ENCODE assay signal across 20 cellular contexts in genomic region chr2:86066915-86067314, GRCh38.
"Had no signal": no experiment of that assay in that cellular context is flagged by ENCODE, and none has a peak within 500 bp of the region (broad histone marks: within the 10 kb centered on the region; RNA-seq: fewer than 3 reads in every experiment).

No MANE protein-coding gene starts in this region.

- H3K27ac ChIP-seq: brain microvascular endothelial cell, colonic mucosa, foreskin keratinocyte, left lung, neural progenitor cell, right atrium auricular region had no signal

- H3K27me3 Mint-ChIP-seq: activated CD4-positive, alpha-beta T cell treated with anti-CD3 and anti-CD28 coated beads, Interleukin-2, amount 10 ng/mL, durations not matched to agents 7 days and 5 days; activated naive CD8-positive, alpha-beta T cell treated with anti-CD3 and anti-CD28 coated beads, Interleukin-2, amount 50 U/mL, for 24 hours; central memory CD8-positive, alpha-beta T cell; progenitor cell of endocrine pancreas had no signal

- H3K27ac Mint-ChIP-seq: activated naive CD8-positive, alpha-beta T cell treated with anti-CD3 and anti-CD28 coated beads, Interleukin-2, amount 50 U/mL, for 24 hours; activated T-helper 2 cell treated with anti-CD3 and anti-CD28 coated beads, Interferon-gamma antibody, Interleukin-2, Interleukin-4, amounts not matched to agents 10 μg/mL and 5 μg/mL and 100 μg/mL, durations not matched to agents 14 hours and 24 hours and 36 hours; neural progenitor cell; progenitor cell of endocrine pancreas; T-helper 1 cell treated with Interleukin-12 subunit alpha and Interleukin-12 subunit beta and Interleukin-4 antibody, amounts not matched to agents 30 μg/mL and 1 μg/mL, for 36 hours had no signal

- DNase-seq: activated CD4-positive, alpha-beta T cell treated with anti-CD3 and anti-CD28 coated beads, Interleukin-2, amount 10 ng/mL, durations not matched to agents 7 days and 5 days; activated naive CD4-positive, alpha-beta T cell treated with Interleukin-2 at 50 U/mL for 16 hours; activated naive CD8-positive, alpha-beta T cell treated with anti-CD3 and anti-CD28 coated beads, Interleukin-2, amount 50 U/mL, for 24 hours; anterior cingulate cortex; brain microvascular endothelial cell; colonic mucosa; foreskin keratinocyte; head of caudate nucleus; left lung; stimulated activated naive CD8-positive, alpha-beta T cell treated with anti-CD3 and anti-CD28 coated beads, Interleukin-15, Interleukin-2, amounts not matched to agents 100 U/mL and 50 U/mL, for 24 hours; substantia nigra; trophoblast cell had no signal

- H3K9ac ChIP-seq: neural progenitor cell had no signal

- H3K4me2 ChIP-seq: neural progenitor cell had no signal

- H3K4me1 Mint-ChIP-seq: neural progenitor cell had no signal

- ATAC-seq: activated CD4-positive, CD25-positive, alpha-beta regulatory T cell treated with anti-CD3 and anti-CD28 coated beads, Interleukin-2, amount 50 U/mL, for 24 hours; activated naive CD8-positive, alpha-beta T cell treated with anti-CD3 and anti-CD28 coated beads, Interleukin-2, amount 50 U/mL, for 24 hours; foreskin keratinocyte; left lung; stimulated activated naive CD8-positive, alpha-beta T cell treated with anti-CD3 and anti-CD28 coated beads, Interleukin-15, Interleukin-2, amounts not matched to agents 100 U/mL and 50 U/mL, for 24 hours had no signal

- H3K9me3 Mint-ChIP-seq: activated naive CD8-positive, alpha-beta T cell treated with anti-CD3 and anti-CD28 coated beads, Interleukin-2, amount 50 U/mL, for 24 hours; activated T-helper 2 cell treated with anti-CD3 and anti-CD28 coated beads, Interferon-gamma antibody, Interleukin-2, Interleukin-4, amounts not matched to agents 10 μg/mL and 5 μg/mL and 100 μg/mL, durations not matched to agents 14 hours and 24 hours and 36 hours; central memory CD8-positive, alpha-beta T cell had no signal

- H3K9me3 ChIP-seq: colonic mucosa had no signal

- H3K4me3 Mint-ChIP-seq: activated CD4-positive, alpha-beta T cell treated with anti-CD3 and anti-CD28 coated beads, Interleukin-2, amount 10 ng/mL, durations not matched to agents 7 days and 5 days; activated naive CD8-positive, alpha-beta T cell treated with anti-CD3 and anti-CD28 coated beads, Interleukin-2, amount 50 U/mL, for 24 hours; central memory CD8-positive, alpha-beta T cell; neural progenitor cell; T-helper 1 cell treated with Interleukin-12 subunit alpha and Interleukin-12 subunit beta and Interleukin-4 antibody, amounts not matched to agents 30 μg/mL and 1 μg/mL, for 36 hours had no signal

- H3K4me1 ChIP-seq: colonic mucosa, neural progenitor cell had no signal

- H3K4me3 ChIP-seq: colonic mucosa, left lung, neural progenitor cell, right atrium auricular region, skin epidermis had no signal

- H3K27me3 ChIP-seq: brain microvascular endothelial cell, colonic mucosa, foreskin keratinocyte, left lung, neural progenitor cell, right atrium auricular region had no signal

- H2AFZ ChIP-seq: neural progenitor cell had no signal
